In genomic region chr6:64289946-64290345, GRCh38 we compare ENCODE assay signal across 27 cellular contexts.
"Had no signal": no experiment of that assay in that cellular context is flagged by ENCODE, and none has a peak within 500 bp of the region (broad histone marks: within the 10 kb centered on the region; RNA-seq: fewer than 3 reads in every experiment).

No MANE protein-coding gene starts in this region.

- H3K4me3 ChIP-seq: neural progenitor cell, ovary, psoas muscle, right lobe of liver, sigmoid colon, stomach, thoracic aorta, thyroid gland, tibial nerve, upper lobe of left lung, vagina had no signal

- H3K4me2 ChIP-seq: neural progenitor cell had no signal

- H3K36me3 ChIP-seq: neural progenitor cell, ovary, right lobe of liver, sigmoid colon, stomach, thoracic aorta, thyroid gland, tibial nerve, upper lobe of left lung, vagina had no signal

- H3K9ac ChIP-seq: neural progenitor cell, parathyroid adenoma had no signal

- H3K4me1 ChIP-seq: neural progenitor cell, parathyroid adenoma, psoas muscle, right lobe of liver, sigmoid colon, stomach, thyroid gland, tibial nerve, upper lobe of left lung, vagina had no signal

- ATAC-seq: naive thymus-derived CD8-positive, alpha-beta T cell; natural killer cell treated with Interleukin-12 subunit alpha and Interleukin-12 subunit beta and Interleukin-15 and Interleukin-18, amount 100 ng/mL, for 72 hours; psoas muscle; right cardiac atrium; right lobe of liver; stimulated activated effector memory CD8-positive, alpha-beta T cell treated with anti-CD3 and anti-CD28 coated beads, Interleukin-12 subunit alpha, Interleukin-12 subunit beta, amount 100 ng/mL, for 72 hours; stimulated activated naive B cell treated with anti-CD40 and anti-IgM and Interleukin-4, amounts not matched to agents 10 μg/mL and 1 μg/mL and 100 μg/mL, for 72 hours had no signal

- H3K79me2 ChIP-seq: parathyroid adenoma had no signal

- H2AFZ ChIP-seq: neural progenitor cell, parathyroid adenoma had no signal

- H3K27ac ChIP-seq: neural progenitor cell, ovary, parathyroid adenoma, psoas muscle, right lobe of liver, sigmoid colon, stomach, thoracic aorta, thyroid gland, tibial nerve, upper lobe of left lung, vagina had no signal

- DNase-seq: naive thymus-derived CD8-positive, alpha-beta T cell; nephron progenitor cell; occipital lobe; ovary; posterior cingulate gyrus; psoas muscle; right cardiac atrium; right lobe of liver; sigmoid colon; small intestine; stimulated activated CD4-positive, alpha-beta T cell treated with anti-CD3 and anti-CD28 coated beads, Interleukin-15, amount 100 ng/mL, for 24 hours; stimulated activated CD4-positive, alpha-beta T cell treated with anti-CD3 and anti-CD28 coated beads, Interleukin-2, amount 100 ng/mL, for 24 hours; stimulated activated CD4-positive, alpha-beta T cell treated with anti-CD3 and anti-CD28 coated beads, Interleukin-2, amount 100 ng/mL, for 48 hours; stimulated activated CD4-positive, alpha-beta T cell treated with anti-CD3 and anti-CD28 coated beads, Interleukin-4, amount 100 ng/mL, for 24 hours; stimulated activated naive B cell treated with anti-CD40 and anti-IgM and Interleukin-4, amounts not matched to agents 10 μg/mL and 1 μg/mL and 100 μg/mL, for 72 hours; stimulated activated naive CD4-positive, alpha-beta T cell treated with Interleukin-2 at 50 U/mL for 16 hours; stomach; thyroid gland; trophoblast cell; upper lobe of left lung had no signal

- H3K9me3 ChIP-seq: ovary, psoas muscle, right lobe of liver, sigmoid colon, stomach, thoracic aorta, thyroid gland, tibial nerve, upper lobe of left lung, vagina had no signal

- H3K27me3 ChIP-seq: neural progenitor cell, ovary, right lobe of liver, sigmoid colon, stomach, thyroid gland, tibial nerve, upper lobe of left lung, vagina had no signal
